In the genomic region with DNA sequence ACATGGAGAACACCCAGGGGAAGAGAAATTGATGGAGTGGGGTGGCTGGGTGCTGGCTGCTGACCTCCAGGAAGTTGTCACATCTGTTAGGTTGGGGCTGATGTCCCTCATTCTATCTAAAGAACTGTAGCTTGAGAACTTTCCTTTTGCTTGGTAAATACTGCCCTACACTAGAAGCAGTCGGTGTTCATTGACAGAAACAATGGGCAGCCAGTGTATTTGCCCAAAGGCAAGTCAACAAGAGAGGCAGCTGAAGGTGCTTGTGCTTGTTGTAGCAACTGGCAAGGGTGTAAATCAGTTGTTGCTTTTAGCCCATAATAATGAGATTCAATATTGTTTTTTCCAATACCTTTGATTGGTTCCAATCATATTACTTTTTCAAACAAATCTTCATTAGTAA, we compare ENCODE assay signal across 9 cellular contexts. TPM values are rescaled to one million over a fixed set of nuclear protein-coding genes. Genes with fewer than 3 reads are reported as not detected.
A peak's percentile ranks its signal among the peaks of the same experiment; 100 is the strongest.
DNase-seq lines count a peak whose midpoint lies in the region; ATAC-seq and TF ChIP-seq lines count a peak whose summit lies in the region.
"Had no signal": no experiment of that assay in that cellular context is flagged by ENCODE, and none has a peak within 500 bp of the region (broad histone marks: within the 10 kb centered on the region; RNA-seq: fewer than 3 reads in every experiment).

No MANE protein-coding gene starts in this region.

- TF ChIP-seq RAD21 in SK-N-SH (IDR thresholded peaks at IDR 0.05; ENCODE audit: low read length) = no peak

- POLR2A ChIA-PET in SK-N-SH (lab: Yijun Ruan, JAX) = interaction anchor here (0.6 kb wide), 1 partner anchor 110 kb away, joined by 3 read pairs; no protein-coding TSS in a partner anchor

- TF ChIP-seq EP300 in SK-N-SH (IDR thresholded peaks at IDR 0.05; ENCODE audit: borderline replicate concordance in 1 of 2, low read depth in 1 of 2, low read length in 1 of 2) = no peak

- no peak overlapping the region for H3K9ac ChIP-seq in SK-N-SH
- H3K9ac ChIP-seq in duodenal mucosa (ENCODE audit: low read depth in 1 of 2, low read length in 2 of 2) = no peak overlapping the region

- ATAC-seq in SK-N-SH treated with all-trans-retinoic acid at 6 μM for 48 hours (no peak), HG03159 (IDR thresholded peaks at IDR 0.05; ENCODE audit: unreplicated experiment) (no peak)
- ATAC-seq: activated CD4-positive, CD25-positive, alpha-beta regulatory T cell treated with anti-CD3 and anti-CD28 coated beads, Interleukin-2, amount 50 U/mL, for 24 hours had no signal

- H3K36me3 ChIP-seq in SK-N-SH (replicated peaks in 1 of 2; ENCODE audit: control insufficient read depth in 1 of 2, insufficient read depth in 2 of 2, low read length in 1 of 2) = no peaks in the 10 kb centered on the region
- H3K36me3 ChIP-seq in duodenal mucosa (ENCODE audit: control insufficient read depth in 1 of 2, insufficient read depth in 2 of 2, low read length in 2 of 2) = no peaks in the 10 kb centered on the region

- H3K79me2 ChIP-seq in SK-N-SH (ENCODE audit: insufficient read depth) = no peaks in the 10 kb centered on the region

- H3K9me3 ChIP-seq in SK-N-SH (no peaks in the 10 kb centered on the region), duodenal mucosa (ENCODE audit: control insufficient read depth in 1 of 2, low read length in 2 of 2) (no peaks in the 10 kb centered on the region)

- no peak for DNase-seq in SK-N-SH
- DNase-seq in NCI-H69 (lab: John Stamatoyannopoulos, UW) = peak; percentile 88
- peak; percentile 76 for DNase-seq in renal cortical epithelial cell (ENCODE audit: low read depth)
- DNase-seq in stimulated activated naive CD4-positive, alpha-beta T cell (lab: John Stamatoyannopoulos, UW) = no peak
- DNase-seq in mucosa of gallbladder (ENCODE audit: low spot score) = no peak

- CTCF ChIA-PET in SK-N-SH (lab: Yijun Ruan, JAX) = interaction anchor here (0.6 to 2.4 kb wide), 4 partner anchors 12 to 178 kb away, joined by 3 to 8 read pairs (median 4); no protein-coding TSS in a partner anchor

- no peaks in the 10 kb centered on the region for H4K20me1 ChIP-seq in SK-N-SH (ENCODE audit: insufficient read depth)

- H3K27ac ChIP-seq in SK-N-SH (ENCODE audit: low read depth in 2 of 2, low read length in 1 of 2) (no peak overlapping the region), duodenal mucosa (ENCODE audit: low read depth, low read length) (no peak overlapping the region)

- no peak overlapping the region for H3K4me2 ChIP-seq in SK-N-SH

- no peaks in the 10 kb centered on the region for H3K27me3 ChIP-seq in SK-N-SH (ENCODE audit: insufficient read depth)
- H3K27me3 ChIP-seq in duodenal mucosa (ENCODE audit: control insufficient read depth in 1 of 2, insufficient read depth in 2 of 2, low read length in 2 of 2) = no peaks in the 10 kb centered on the region

- H2AFZ ChIP-seq in SK-N-SH (ENCODE audit: low read depth) = peak overlapping the region; percentile 93; the same call in 1 of the 2 replicates

- H3K9me2 ChIP-seq in SK-N-SH = no peaks in the 10 kb centered on the region

- H3K4me1 ChIP-seq in SK-N-SH (ENCODE audit: control insufficient read depth in 1 of 2, insufficient read depth in 2 of 2, low read depth in 1 of 2, low read length in 1 of 2) (peaks cover 8 to 10% of the 10 kb centered on the region in 2 experiments; a peak in 3 of 4 replicates), duodenal mucosa (ENCODE audit: control insufficient read depth in 1 of 2, insufficient read depth in 2 of 2, low read length in 2 of 2) (peaks cover 4% of the 10 kb centered on the region in 2 donors)

- peaks cover 14% of the 10 kb centered on the region for H3F3A ChIP-seq in SK-N-SH (replicated peaks; ENCODE audit: insufficient read depth)

- no peak overlapping the region for H3K4me3 ChIP-seq in SK-N-SH (ENCODE audit: low read depth in 2 of 2, low read length in 1 of 2)
- H3K4me3 ChIP-seq in duodenal mucosa (ENCODE audit: low read depth in 1 of 2, low read length in 2 of 2) = peak overlapping the region; percentile 65 to 74

- WGBS in SK-N-SH (ENCODE audit: low lambda C conversion rate) = 92% methylated on average over 1 of the region's 1 CpG

- no peak for TF ChIP-seq CTCF in SK-N-SH (IDR thresholded peaks at IDR 0.05)

TF ChIP-seq in SK-N-SH, 30 proteins besides CTCF, POLR2A, EP300 and RAD21 (continues in another document):
- TF ChIP-seq GATA2 (CRISPR knock-in tag; IDR thresholded peaks at IDR 0.05) = no peak
- TF ChIP-seq, protein P1, sequence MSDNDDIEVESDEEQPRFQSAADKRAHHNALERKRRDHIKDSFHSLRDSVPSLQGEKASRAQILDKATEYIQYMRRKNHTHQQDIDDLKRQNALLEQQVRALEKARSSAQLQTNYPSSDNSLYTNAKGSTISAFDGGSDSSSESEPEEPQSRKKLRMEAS (IDR thresholded peaks at IDR 0.05; ENCODE audit: low read depth) = no peak
- TF ChIP-seq GABPA (IDR thresholded peaks at IDR 0.05; ENCODE audit: low read depth) = no peak
- TF ChIP-seq REST (IDR thresholded peaks at IDR 0.05; ENCODE audit: low read depth, low read length) = no peak
- TF ChIP-seq CHD2 (IDR thresholded peaks at IDR 0.05; ENCODE audit: low read length, partially characterized antibody) = no peak
- TF ChIP-seq TCF12 (IDR thresholded peaks at IDR 0.05) = no peak
- TF ChIP-seq EZH2phosphoT487 (IDR thresholded peaks at IDR 0.05; ENCODE audit: borderline replicate concordance, low read depth) = no peak
- TF ChIP-seq ELF1 (IDR thresholded peaks at IDR 0.05) = no peak
- no peak for TF ChIP-seq RXRA (IDR thresholded peaks at IDR 0.05; ENCODE audit: borderline replicate concordance, low read depth)

TF ChIP-seq in SK-N-SH treated with all-trans-retinoic acid at 6 μM for 48 hours, 23 proteins besides CTCF, POLR2A, EP300 and RAD21:
- no peak for TF ChIP-seq ZFP3 (CRISPR knock-in tag; IDR thresholded peaks at IDR 0.05)
- TF ChIP-seq ZNF70 (CRISPR knock-in tag; IDR thresholded peaks at IDR 0.05) = no peak
- no peak for TF ChIP-seq PPARA (CRISPR knock-in tag; IDR thresholded peaks at IDR 0.05; ENCODE audit: borderline replicate concordance)
- TF ChIP-seq BACH2 (CRISPR knock-in tag; IDR thresholded peaks at IDR 0.05; ENCODE audit: borderline replicate concordance) = no peak
- no peak for TF ChIP-seq ISL1 (CRISPR knock-in tag; IDR thresholded peaks at IDR 0.05)
- no peak for TF ChIP-seq SNAI2 (CRISPR knock-in tag; IDR thresholded peaks at IDR 0.05)
- TF ChIP-seq TOX (CRISPR knock-in tag; IDR thresholded peaks at IDR 0.05; ENCODE audit: borderline replicate concordance) = no peak
- no peak for TF ChIP-seq CREB5 (CRISPR knock-in tag; IDR thresholded peaks at IDR 0.05; ENCODE audit: low read depth)
- no peak for TF ChIP-seq CSRNP3 (CRISPR knock-in tag; IDR thresholded peaks at IDR 0.05)
- no peak for TF ChIP-seq ZC3H10 (CRISPR knock-in tag; IDR thresholded peaks at IDR 0.05)
- no peak for TF ChIP-seq ARNTL (CRISPR knock-in tag; IDR thresholded peaks at IDR 0.05; ENCODE audit: borderline replicate concordance, low read depth)
- TF ChIP-seq TCF4 (CRISPR knock-in tag; IDR thresholded peaks at IDR 0.05; ENCODE audit: borderline replicate concordance) = no peak
- TF ChIP-seq ESRRG (CRISPR knock-in tag; IDR thresholded peaks at IDR 0.05) = no peak

RNA-seq across cellular contexts. Expression of gene TMEM154, which starts 1.0 kb away (rescaled TPM):
- polyA plus RNA-seq in SK-N-SH (2012; rRNA removed) = 0.58 and 0.62 TPM in 2 replicates
- polyA plus RNA-seq in SK-N-SH (2012; cell fraction: cytosol; rRNA removed) = 0.58 and 0.67 TPM in 2 replicates
- polyA plus RNA-seq in SK-N-SH (2012; cell fraction: nucleus; rRNA removed) = 0.46 and 0.86 TPM in 2 replicates
- total RNA-seq in renal cortical epithelial cell = 8.3 and 20.3 TPM in 2 replicates
- total RNA-seq in mucosa of gallbladder = 2.2 TPM

Comparison
In these comparisons a context has a peak if more than half of its experiments do, and no peak if none do; other contexts are left out.
1. DNase-seq: peak in NCI-H69 (single experiment) and renal cortical epithelial cell (single experiment); none in SK-N-SH (single experiment), stimulated activated naive CD4-positive, alpha-beta T cell (0 of 6) and mucosa of gallbladder (single experiment).
2. H3K4me3 ChIP-seq: peak in duodenal mucosa (2 of 2); none in SK-N-SH (0 of 2).